8 cellular contexts compared by ENCODE assay signal in genomic region chr14:95196268-95196667, GRCh38. TPM values are rescaled to one million over a fixed set of nuclear protein-coding genes. Genes with fewer than 3 reads are reported as not detected.
DNase-seq lines count a peak whose midpoint lies in the region; ATAC-seq, FAIRE-seq and TF ChIP-seq lines count a peak whose summit lies in the region.
"Had no signal": no experiment of that assay in that cellular context is flagged by ENCODE, and none has a peak within 500 bp of the region (broad histone marks: within the 10 kb centered on the region; RNA-seq: fewer than 3 reads in every experiment).

No MANE protein-coding gene starts in this region.

- CTCF ChIA-PET in K562 (lab: Yijun Ruan, JAX; ENCODE audit: low intra/inter-chr PET ratio) = interaction anchor here (0.8 kb wide), 1 partner anchor 507 kb away, joined by 4 read pairs; no protein-coding TSS in a partner anchor

- 0% methylated on average over 5 of the region's 5 CpGs for whole genome bisulfite sequencing in K562 (ENCODE audit: insufficient coverage, low coverage, missing lambda C conversion rate)
- 62 to 65% methylated on average over 5 of the region's 5 CpGs for WGBS in pancreas, 2 donors

- FAIRE-seq in K562 (lab: Jason Lieb, UNC) = peak; percentile 85
- no peak for FAIRE-seq in pancreas (lab: Jason Lieb, UNC)

- H3K4me3 ChIP-seq in K562 (no peak overlapping the region), pancreas (no peak overlapping the region)

- H3K9ac ChIP-seq in K562 (ENCODE audit: insufficient read depth in 1 of 2, low read depth in 2 of 2, low read length in 2 of 2) = no peak overlapping the region

- no peak for TF ChIP-seq POLR2A in K562 (conservative IDR thresholded peaks at IDR 0.05)

- peak; percentile 10 for TF ChIP-seq CTCF in GM13976 (IDR thresholded peaks at IDR 0.05; ENCODE audit: borderline replicate concordance, control extremely low read depth, extremely low read depth, insufficient read depth, missing control alignments)
- peak; percentile 39 to 58 (median 40); a peak in 4 of 6 replicates for TF ChIP-seq CTCF in K562 (IDR thresholded peaks at IDR 0.05 in 2 of 3, conservative IDR thresholded peaks at IDR 0.05 in 1 of 3; ENCODE audit: insufficient read depth in 2 of 3, low read depth in 1 of 3, low read length in 3 of 3)
- no peak for TF ChIP-seq CTCF in pancreas (IDR thresholded peaks at IDR 0.05)

- TF ChIP-seq EP300 in K562 (IDR thresholded peaks at IDR 0.05; ENCODE audit: low read length) = no peak

- in situ Hi-C loops in GM13976 (cut with MboI; ENCODE audit: low sequenced_read_pairs, unreplicated experiment) (loop anchor here (25.0 kb wide), 1 partner anchor 509 kb away; no protein-coding TSS in a partner anchor), K562 (cut with MboI) (no loop called here)

- BruUV-seq in K562 (replicated peaks; lab: Mats Ljungman, UMichigan) = no TSS peak

- intact Hi-C loops in K562 (cut with micrococcal nuclease) (loop anchor here (1.0 to 10.0 kb wide), 2 partner anchors 101 to 507 kb away; no protein-coding TSS in a partner anchor), pancreas (cut with DNase I) (no loop called here)

- H3K79me2 ChIP-seq in K562 (ENCODE audit: control insufficient read depth, insufficient read depth, low read length) = no peaks in the 10 kb centered on the region

- ATAC-seq in K562 (peak; percentile 88), pancreas (peak in 3 of 4 donors; percentile 18 to 35 (median 25)), HG03135 (IDR thresholded peaks at IDR 0.05; ENCODE audit: unreplicated experiment) (no peak)

- H3K4me1 ChIP-seq in K562 (replicated peaks in 1 of 2; ENCODE audit: control insufficient read depth in 2 of 2, insufficient read depth in 2 of 2, low read length in 2 of 2) (no peaks in the 10 kb centered on the region), pancreas (peaks cover 0 to 3% (median 0%) of the 10 kb centered on the region in 3 donors)

- POLR2A ChIA-PET in K562 (lab: Yijun Ruan, JAX) = no interaction called here

- peak; percentile 52 to 73 for TF ChIP-seq RAD21 in K562 (CRISPR knock-in tag; conservative IDR thresholded peaks at IDR 0.05 in 1 of 2, IDR thresholded peaks at IDR 0.05 in 1 of 2)

- no peaks in the 10 kb centered on the region for H3K9me1 ChIP-seq in K562 (ENCODE audit: control insufficient read depth, insufficient read depth, low read length)

- DNase-seq in GM13976 (ENCODE audit: low spot score) (peak; percentile 74), HT-29 (ENCODE audit: low spot score) (peak; percentile 72), K562 (ENCODE audit: extremely low read depth in 1 of 4, low spot score in 3 of 4) (peak; percentile 31 to 48 (median 36)), pancreas (no peak), amygdala (lab: John Stamatoyannopoulos, UW) (no peak), glomerular visceral epithelial cell (ENCODE audit: extremely low spot score) (no peak)
- DNase-seq: activated CD4-positive, alpha-beta T cell treated with anti-CD3 and anti-CD28 coated beads for 4 hours had no signal

- H3K4me2 ChIP-seq in K562 (ENCODE audit: insufficient read depth, low read length) = no peak overlapping the region

- H3K9me3 ChIP-seq in K562 (replicated peaks; ENCODE audit: control insufficient read depth, insufficient read depth, low read depth, low read length) (no peaks in the 10 kb centered on the region), pancreas (no peaks in the 10 kb centered on the region)

- peaks cover 3 to 22% of the 10 kb centered on the region in 2 experiments; a peak in 3 of 5 replicates for H3K27me3 ChIP-seq in K562 (ENCODE audit: control insufficient read depth in 2 of 2, insufficient read depth in 2 of 2, low read length in 2 of 2)
- no peaks in the 10 kb centered on the region for H3K27me3 ChIP-seq in pancreas

- no peaks in the 10 kb centered on the region for H4K20me1 ChIP-seq in K562 (replicated peaks; ENCODE audit: control insufficient read depth, insufficient read depth, low read length)

- no peak overlapping the region for H3K27ac ChIP-seq in K562 (ENCODE audit: extremely low read depth, low read depth, low read length)
- H3K27ac ChIP-seq in pancreas = no peak overlapping the region

- no peaks in the 10 kb centered on the region for H3K36me3 ChIP-seq in K562 (ENCODE audit: control insufficient read depth, insufficient read depth, low read length)
- peaks cover 0 to 20% (median 0%) of the 10 kb centered on the region in 3 donors for H3K36me3 ChIP-seq in pancreas

- no peak overlapping the region for H2AFZ ChIP-seq in K562 (ENCODE audit: low read depth, low read length)

TF ChIP-seq in K562, 482 proteins besides CTCF, POLR2A, EP300 and RAD21:
- TF ChIP-seq STAG1 (CRISPR knock-in tag; IDR thresholded peaks at IDR 0.05; ENCODE audit: borderline replicate concordance) (no peak), ZKSCAN1 (IDR thresholded peaks at IDR 0.05; ENCODE audit: low read depth, low read length) (no peak), TOE1 (IDR thresholded peaks at IDR 0.05; ENCODE audit: borderline replicate concordance) (no peak), TOE1 (CRISPR knock-in tag; IDR thresholded peaks at IDR 0.05; ENCODE audit: borderline replicate concordance, low read depth) (no peak), DEAF1 (CRISPR knock-in tag; IDR thresholded peaks at IDR 0.05) (0 out of 2 replicates have a peak, but pooled peaks have one; percentile 24)

RNA-seq across cellular contexts. Expression of gene DICER1, which starts 38.9 kb away (rescaled TPM):
- total RNA-seq in HT-29 (2014; rRNA removed; shearing (Covaris generic)) = 11.2 and 14.0 TPM in 2 replicates
- 10.7 and 41.2 TPM in 2 replicates for total RNA-seq in K562 (2011; cell fraction: chromatin; rRNA removed; ENCODE audit: low replicate concordance)
- total RNA-seq in K562 (2011; cell fraction: nucleolus; rRNA removed) = 5.5 and 10.3 TPM in 2 replicates
- total RNA-seq in K562 (2011; cell fraction: nucleoplasm; rRNA removed) = 13.1 and 16.9 TPM in 2 replicates
- 12.2 and 17.8 TPM in 2 replicates for total RNA-seq in K562 (2014; rRNA removed)
- total RNA-seq in K562 (2014; rRNA removed; fragmentation: Illumina TruSeq; extraction: Trizol) = 16.1 and 17.5 TPM in 2 replicates
- 17.7 and 19.2 TPM in 2 replicates for total RNA-seq in K562 (2015; rRNA removed; fragmentation: Illumina TruSeq; extraction: Trizol)
- 16.2 and 17.5 TPM in 2 replicates for total RNA-seq in K562 (2021)
- polyA plus RNA-seq in K562 (2011; rRNA removed) = 16.7 and 23.2 TPM in 2 replicates
- 5.2 and 8.4 TPM in 2 replicates for polyA plus RNA-seq in K562 (2011; cell fraction: cytosol; rRNA removed)
- 29.6 and 29.9 TPM in 2 replicates for polyA plus RNA-seq in K562 (2011; cell fraction: nucleus; rRNA removed)
- 7.9 and 8.5 TPM in 2 replicates for polyA plus RNA-seq in K562 (2012)
- 12.4 and 13.6 TPM in 2 replicates for polyA plus RNA-seq in K562 (2014; fragmentation: Illumina TruSeq; extraction: Trizol)
- 1 to 10 TPM; 2.5 to 2.6 TPM for polyA plus RNA-seq in K562 (2014; fragmentation: Nextera tagmentation; extraction: Ambion mirVana)
- polyA plus RNA-seq in K562 (2014; rRNA removed) = 7.0 and 7.1 TPM in 2 replicates
- polyA minus RNA-seq in K562 (2011; rRNA and poly(A)+ RNA removed) = 42.8 and 48.0 TPM in 2 replicates
- 23.4 and 37.7 TPM in 2 replicates for polyA minus RNA-seq in K562 (2011; cell fraction: cytosol; rRNA and poly(A)+ RNA removed)
- polyA minus RNA-seq in K562 (2011; cell fraction: nucleus; rRNA and poly(A)+ RNA removed) = 21.7 and 39.8 TPM in 2 replicates
- 10 to 100 TPM; 22.1 to 37.8 (median 26.4) TPM for total RNA-seq in pancreas
- 10 to 100 TPM in 1 of 2 donors, 1 to 10 TPM in 1; 5.7 to 11.8 TPM for polyA plus RNA-seq in pancreas

Comparison
In these comparisons a context has a peak if more than half of its experiments do, and no peak if none do; other contexts are left out.
1. DNase-seq: peak in GM13976 (single experiment), HT-29 (single experiment) and K562 (4 of 4); none in pancreas (0 of 6), amygdala (0 of 56) and glomerular visceral epithelial cell (single experiment).
2. CTCF ChIP-seq: peak in GM13976 (single experiment) and K562 (3 of 3); none in pancreas (0 of 4).